ENCODE assay signal across 1 cellular context in genomic region chr17:7579001-7579838, GRCh38.
TF ChIP-seq lines count a peak whose summit lies in the region.

A gene with protein sequence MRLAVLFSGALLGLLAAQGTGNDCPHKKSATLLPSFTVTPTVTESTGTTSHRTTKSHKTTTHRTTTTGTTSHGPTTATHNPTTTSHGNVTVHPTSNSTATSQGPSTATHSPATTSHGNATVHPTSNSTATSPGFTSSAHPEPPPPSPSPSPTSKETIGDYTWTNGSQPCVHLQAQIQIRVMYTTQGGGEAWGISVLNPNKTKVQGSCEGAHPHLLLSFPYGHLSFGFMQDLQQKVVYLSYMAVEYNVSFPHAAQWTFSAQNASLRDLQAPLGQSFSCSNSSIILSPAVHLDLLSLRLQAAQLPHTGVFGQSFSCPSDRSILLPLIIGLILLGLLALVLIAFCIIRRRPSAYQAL (plus strand): TSS chr17:7579638. CDS start chr17:7579678, 40 bp downstream.

TF ChIP-seq in K562, 482 proteins besides CTCF, POLR2A, EP300 and RAD21 (continued from another document and continues in another):
- TF ChIP-seq MGA (IDR thresholded peaks at IDR 0.05): no peak
- TF ChIP-seq SMARCC2 (IDR thresholded peaks at IDR 0.05; ENCODE audit: low read depth): no peak
- TF ChIP-seq, protein P1, sequence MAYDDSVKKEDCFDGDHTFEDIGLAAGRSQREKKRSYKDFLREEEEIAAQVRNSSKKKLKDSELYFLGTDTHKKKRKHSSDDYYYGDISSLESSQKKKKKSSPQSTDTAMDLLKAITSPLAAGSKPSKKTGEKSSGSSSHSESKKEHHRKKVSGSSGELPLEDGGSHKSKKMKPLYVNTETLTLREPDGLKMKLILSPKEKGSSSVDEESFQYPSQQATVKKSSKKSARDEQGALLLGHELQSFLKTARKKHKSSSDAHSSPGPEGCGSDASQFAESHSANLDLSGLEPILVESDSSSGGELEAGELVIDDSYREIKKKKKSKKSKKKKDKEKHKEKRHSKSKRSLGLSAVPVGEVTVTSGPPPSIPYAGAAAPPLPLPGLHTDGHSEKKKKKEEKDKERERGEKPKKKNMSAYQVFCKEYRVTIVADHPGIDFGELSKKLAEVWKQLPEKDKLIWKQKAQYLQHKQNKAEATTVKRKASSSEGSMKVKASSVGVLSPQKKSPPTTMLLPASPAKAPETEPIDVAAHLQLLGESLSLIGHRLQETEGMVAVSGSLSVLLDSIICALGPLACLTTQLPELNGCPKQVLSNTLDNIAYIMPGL (CRISPR knock-in tag; IDR thresholded peaks at IDR 0.05): no peak
- TF ChIP-seq HNRNPUL1 (IDR thresholded peaks at IDR 0.05; ENCODE audit: low read length): 0 out of 2 replicates have a peak, but pooled peaks have one; percentile 47
- TF ChIP-seq FOXM1 (IDR thresholded peaks at IDR 0.05; ENCODE audit: low read depth): no peak
- no peak for TF ChIP-seq FOXM1 (CRISPR knock-in tag; IDR thresholded peaks at IDR 0.05; ENCODE audit: low read depth)
- TF ChIP-seq IRF9 (tag; IDR thresholded peaks at IDR 0.05): no peak
- TF ChIP-seq SRSF1 (IDR thresholded peaks at IDR 0.05; ENCODE audit: low read depth, low read length): no peak
- TF ChIP-seq FOXA3 (CRISPR knock-in tag; conservative IDR thresholded peaks at IDR 0.05 in 1 of 2, IDR thresholded peaks at IDR 0.05 in 1 of 2): peak; percentile 46 to 82; a peak in 3 of 4 replicates
- TF ChIP-seq NELFE (IDR thresholded peaks at IDR 0.05; ENCODE audit: insufficient read depth, insufficient read length): no peak
- TF ChIP-seq, protein P2, sequence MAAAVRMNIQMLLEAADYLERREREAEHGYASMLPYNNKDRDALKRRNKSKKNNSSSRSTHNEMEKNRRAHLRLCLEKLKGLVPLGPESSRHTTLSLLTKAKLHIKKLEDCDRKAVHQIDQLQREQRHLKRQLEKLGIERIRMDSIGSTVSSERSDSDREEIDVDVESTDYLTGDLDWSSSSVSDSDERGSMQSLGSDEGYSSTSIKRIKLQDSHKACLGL (CRISPR knock-in tag; IDR thresholded peaks at IDR 0.05; ENCODE audit: borderline replicate concordance, poor library complexity, severe bottlenecking): no peak
- no peak for TF ChIP-seq ZNF212 (CRISPR knock-in tag; IDR thresholded peaks at IDR 0.05)
- no peak for TF ChIP-seq ZNF146 (CRISPR knock-in tag; IDR thresholded peaks at IDR 0.05; ENCODE audit: unreplicated experiment)
- no peak for TF ChIP-seq ZNF41 (CRISPR knock-in tag; conservative IDR thresholded peaks at IDR 0.05)
- no peak for TF ChIP-seq ZNF23 (CRISPR knock-in tag; IDR thresholded peaks at IDR 0.05)
- TF ChIP-seq ZNF507 (tag; conservative IDR thresholded peaks at IDR 0.05): no peak
- TF ChIP-seq KAT7 (CRISPR knock-in tag; IDR thresholded peaks at IDR 0.05; ENCODE audit: borderline replicate concordance): no peak
- TF ChIP-seq NRF1 (conservative IDR thresholded peaks at IDR 0.05 in 1 of 2, IDR thresholded peaks at IDR 0.05 in 1 of 2): 0 out of 4 replicates have a peak, but pooled peaks of 1 of the 2 experiments have one; percentile 19
- TF ChIP-seq CBX8 (IDR thresholded peaks at IDR 0.05; ENCODE audit: borderline replicate concordance, extremely low read depth, low read depth, low read length, poor library complexity, severe bottlenecking): no peak
- no peak for TF ChIP-seq BRCA1 (IDR thresholded peaks at IDR 0.05)
- TF ChIP-seq BRCA1 (CRISPR knock-in tag; IDR thresholded peaks at IDR 0.05): no peak
- TF ChIP-seq, protein P3, sequence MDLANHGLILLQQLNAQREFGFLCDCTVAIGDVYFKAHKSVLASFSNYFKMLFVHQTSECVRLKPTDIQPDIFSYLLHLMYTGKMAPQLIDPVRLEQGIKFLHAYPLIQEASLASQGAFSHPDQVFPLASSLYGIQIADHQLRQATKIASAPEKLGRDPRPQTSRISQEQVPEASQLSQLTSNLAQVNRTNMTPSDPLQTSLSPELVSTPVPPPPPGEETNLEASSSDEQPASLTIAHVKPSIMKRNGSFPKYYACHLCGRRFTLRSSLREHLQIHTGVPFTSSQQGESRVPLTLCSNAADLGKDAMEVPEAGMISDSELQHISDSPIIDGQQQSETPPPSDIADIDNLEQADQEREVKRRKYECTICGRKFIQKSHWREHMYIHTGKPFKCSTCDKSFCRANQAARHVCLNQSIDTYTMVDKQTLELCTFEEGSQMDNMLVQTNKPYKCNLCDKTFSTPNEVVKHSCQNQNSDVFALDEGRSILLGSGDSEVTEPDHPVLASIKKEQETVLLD (IDR thresholded peaks at IDR 0.05): no peak
- no peak for TF ChIP-seq ZNF696 (CRISPR knock-in tag; conservative IDR thresholded peaks at IDR 0.05)
- TF ChIP-seq SMAD4 (CRISPR knock-in tag; conservative IDR thresholded peaks at IDR 0.05): no peak
- no peak for TF ChIP-seq DDX20 (tag; IDR thresholded peaks at IDR 0.05; ENCODE audit: low read depth)
- TF ChIP-seq RERE (CRISPR knock-in tag; IDR thresholded peaks at IDR 0.05; ENCODE audit: borderline replicate concordance): no peak
- TF ChIP-seq ELF1 (tag; IDR thresholded peaks at IDR 0.05): peak; percentile 41; the same call in 1 of the 2 replicates
- TF ChIP-seq, protein P4, sequence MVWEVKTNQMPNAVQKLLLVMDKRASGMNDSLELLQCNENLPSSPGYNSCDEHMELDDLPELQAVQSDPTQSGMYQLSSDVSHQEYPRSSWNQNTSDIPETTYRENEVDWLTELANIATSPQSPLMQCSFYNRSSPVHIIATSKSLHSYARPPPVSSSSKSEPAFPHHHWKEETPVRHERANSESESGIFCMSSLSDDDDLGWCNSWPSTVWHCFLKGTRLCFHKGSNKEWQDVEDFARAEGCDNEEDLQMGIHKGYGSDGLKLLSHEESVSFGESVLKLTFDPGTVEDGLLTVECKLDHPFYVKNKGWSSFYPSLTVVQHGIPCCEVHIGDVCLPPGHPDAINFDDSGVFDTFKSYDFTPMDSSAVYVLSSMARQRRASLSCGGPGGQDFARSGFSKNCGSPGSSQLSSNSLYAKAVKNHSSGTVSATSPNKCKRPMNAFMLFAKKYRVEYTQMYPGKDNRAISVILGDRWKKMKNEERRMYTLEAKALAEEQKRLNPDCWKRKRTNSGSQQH (CRISPR knock-in tag; IDR thresholded peaks at IDR 0.05): peak; percentile 34; the same call in 1 of the 2 replicates
- TF ChIP-seq ZBTB17 (CRISPR knock-in tag; IDR thresholded peaks at IDR 0.05): no peak
- 0 out of 2 replicates have a peak, but pooled peaks have one; percentile 21 for TF ChIP-seq PHTF2 (CRISPR knock-in tag; IDR thresholded peaks at IDR 0.05)
- no peak for TF ChIP-seq NCOA6 (IDR thresholded peaks at IDR 0.05)
